8 cellular contexts compared by ENCODE assay signal in genomic region chr1:29202584-29203340, GRCh38. TPM values are rescaled to one million over a fixed set of nuclear protein-coding genes. Genes with fewer than 3 reads are reported as not detected.
DNase-seq lines count a peak whose midpoint lies in the region; ATAC-seq, FAIRE-seq and TF ChIP-seq lines count a peak whose summit lies in the region.

No MANE protein-coding gene starts in this region.

- no peaks in the 10 kb centered on the region for H3K27me3 Mint-ChIP-seq in glutamatergic neuron (ENCODE audit: unreplicated experiment)

- H3K36me3 Mint-ChIP-seq in glutamatergic neuron (ENCODE audit: unreplicated experiment) = no peaks in the 10 kb centered on the region

- 22 to 24% methylated on average over 14 of the region's 14 CpGs for WGBS in pancreas, 2 donors

- ATAC-seq in SK-N-SH treated with all-trans-retinoic acid at 6 μM for 48 hours = peak; percentile 100
- ATAC-seq in pancreas = peak; percentile 96 to 99 (median 98)
- ATAC-seq in thoracic aorta (ENCODE audit: insufficient number of reproducible peaks, low FRiP score, low read depth) = peak; percentile 82

- peaks cover 0 to 6% (median 5%) of the 10 kb centered on the region in 3 donors for H3K36me3 ChIP-seq in pancreas
- peaks cover 19% of the 10 kb centered on the region for H3K36me3 ChIP-seq in thoracic aorta

- H3K4me1 ChIP-seq in pancreas = peaks cover 0 to 9% (median 4%) of the 10 kb centered on the region in 3 donors
- peaks cover 0 to 15% of the 10 kb centered on the region in 2 donors for H3K4me1 ChIP-seq in thoracic aorta (ENCODE audit: control insufficient read depth in 1 of 2, low read depth in 2 of 2)

- peak overlapping the region; percentile 79 for H3K27ac Mint-ChIP-seq in glutamatergic neuron (ENCODE audit: unreplicated experiment)

- TF ChIP-seq POLR2A in H54 (IDR thresholded peaks at IDR 0.05; ENCODE audit: low read depth, low read length) = no peak

- DNase-seq in CMK (ENCODE audit: low read depth) (peak; percentile 95), H54 (ENCODE audit: insufficient read length, low spot score) (peak; percentile 85), NCI-H1105 (lab: John Stamatoyannopoulos, UW) (peak; percentile 85), glutamatergic neuron (peak; percentile 98), pancreas (peak; percentile 88 to 100 (median 96)), thoracic aorta (ENCODE audit: low spot score) (peak; percentile 91)
- peak; percentile 85 for DNase-seq in activated naive CD4-positive, alpha-beta T cell treated with anti-CD3 and anti-CD28 coated beads, Interleukin-2, amount 50 U/mL, for 16 hours

- H3K4me1 Mint-ChIP-seq in glutamatergic neuron (ENCODE audit: low read depth, unreplicated experiment) = peaks cover 17% of the 10 kb centered on the region

- no peaks in the 10 kb centered on the region for H3K9me3 ChIP-seq in pancreas
- no peaks in the 10 kb centered on the region for H3K9me3 ChIP-seq in thoracic aorta

- H3K4me3 Mint-ChIP-seq in glutamatergic neuron (ENCODE audit: unreplicated experiment) = no peak overlapping the region

- intact Hi-C loops in pancreas (cut with DNase I) = loop anchor here in 1 of 3 donors (5.0 to 10.0 kb wide), 2 partner anchors 320 to 418 kb away; no protein-coding TSS in a partner anchor

- TF ChIP-seq CTCF in glutamatergic neuron (IDR thresholded peaks at IDR 0.05; ENCODE audit: partially characterized antibody, unreplicated experiment) = peak; percentile 97
- peak; percentile 95 to 99 (median 97) for TF ChIP-seq CTCF in pancreas (IDR thresholded peaks at IDR 0.05)
- TF ChIP-seq CTCF in thoracic aorta (IDR thresholded peaks at IDR 0.05) = peak; percentile 98

- FAIRE-seq in H54 (lab: Jason Lieb, UNC) (peak; percentile 96), pancreas (lab: Jason Lieb, UNC) (peak; percentile 97)

- H3K4me3 ChIP-seq in pancreas (no peak overlapping the region), thoracic aorta (no peak overlapping the region)

- H3K27ac ChIP-seq in pancreas (peak overlapping the region in 2 of 4 donors; percentile 39 to 42), thoracic aorta (peak overlapping the region; percentile 84 to 89)

- H3K9me3 Mint-ChIP-seq in glutamatergic neuron (ENCODE audit: unreplicated experiment) = no peaks in the 10 kb centered on the region

- H3K27me3 ChIP-seq in pancreas (no peaks in the 10 kb centered on the region), thoracic aorta (replicated peaks; ENCODE audit: insufficient read depth) (no peaks in the 10 kb centered on the region)

TF ChIP-seq in SK-N-SH treated with all-trans-retinoic acid at 6 μM for 48 hours, 23 proteins besides CTCF, POLR2A, EP300 and RAD21:
- TF ChIP-seq ISL1 (CRISPR knock-in tag; IDR thresholded peaks at IDR 0.05) (no peak), OSR1 (CRISPR knock-in tag; IDR thresholded peaks at IDR 0.05) (no peak), CSRNP3 (CRISPR knock-in tag; IDR thresholded peaks at IDR 0.05) (no peak), ZFP30 (CRISPR knock-in tag; IDR thresholded peaks at IDR 0.05) (no peak), ESRRG (CRISPR knock-in tag; IDR thresholded peaks at IDR 0.05) (no peak), PATZ1 (CRISPR knock-in tag; IDR thresholded peaks at IDR 0.05; ENCODE audit: borderline replicate concordance) (no peak), TCF4 (CRISPR knock-in tag; IDR thresholded peaks at IDR 0.05; ENCODE audit: borderline replicate concordance) (no peak), TOX (CRISPR knock-in tag; IDR thresholded peaks at IDR 0.05; ENCODE audit: borderline replicate concordance) (no peak), RARB (CRISPR knock-in tag; IDR thresholded peaks at IDR 0.05) (no peak), POU6F1 (CRISPR knock-in tag; IDR thresholded peaks at IDR 0.05; ENCODE audit: borderline replicate concordance, low read depth) (no peak), GLIS3 (CRISPR knock-in tag; IDR thresholded peaks at IDR 0.05) (no peak), ZC3H10 (CRISPR knock-in tag; IDR thresholded peaks at IDR 0.05) (no peak), ARNTL (CRISPR knock-in tag; IDR thresholded peaks at IDR 0.05; ENCODE audit: borderline replicate concordance, low read depth) (no peak), CSDC2 (CRISPR knock-in tag; IDR thresholded peaks at IDR 0.05) (no peak), ZNF565 (CRISPR knock-in tag; conservative IDR thresholded peaks at IDR 0.05; ENCODE audit: low read depth) (no peak), BACH2 (CRISPR knock-in tag; IDR thresholded peaks at IDR 0.05; ENCODE audit: borderline replicate concordance) (no peak), SNAI2 (CRISPR knock-in tag; IDR thresholded peaks at IDR 0.05) (no peak)

RNA-seq across cellular contexts. Expression of gene SRSF4, which starts 21.1 kb away (rescaled TPM):
- total RNA-seq in glutamatergic neuron (ENCODE audit: unreplicated experiment) = 69.0 TPM
- 10 to 100 TPM; 22.6 to 38.7 (median 26.6) TPM for total RNA-seq in pancreas
- 10 to 100 TPM; 56.8 to 72.6 TPM for polyA plus RNA-seq in pancreas
- 10 to 100 TPM; 52.5 to 96.4 TPM for total RNA-seq in thoracic aorta

RNA-seq across cellular contexts. Expression of gene MECR, which starts 28.0 kb away (rescaled TPM):
- total RNA-seq in glutamatergic neuron (ENCODE audit: unreplicated experiment) (21.4 TPM), pancreas (10 to 100 TPM in 3 of 6 donors, 1 to 10 TPM in 3; 9.0 to 13.0 (median 9.8) TPM), thoracic aorta (10 to 100 TPM in 1 of 2 donors, 1 to 10 TPM in 1; 9.2 to 32.0 TPM)
- 10 to 100 TPM; 17.4 to 19.6 TPM for polyA plus RNA-seq in pancreas

RNA-seq across cellular contexts. Expression of gene PTPRU, which starts 33.6 kb away (rescaled TPM):
- total RNA-seq in glutamatergic neuron (ENCODE audit: unreplicated experiment) (92.5 TPM), pancreas (10 to 100 TPM; 12.3 to 20.9 (median 15.7) TPM), thoracic aorta (10 to 100 TPM; 28.7 to 47.8 TPM)
- 10 to 100 TPM; 13.7 to 16.6 TPM for polyA plus RNA-seq in pancreas
